8 cellular contexts compared by ENCODE assay signal in genomic region chr10:125521721-125522680, GRCh38.
DNase-seq lines count a peak whose midpoint lies in the region; ATAC-seq lines count a peak whose summit lies in the region.

No MANE protein-coding gene starts in this region.

- H3K4me3 ChIP-seq in H7 (ENCODE audit: insufficient read depth, low read depth, low read length): no peak overlapping the region

- no peaks in the 10 kb centered on the region for H3K36me3 ChIP-seq in H7 (replicated peaks; ENCODE audit: control insufficient read depth, insufficient read depth, low read length)

- no peaks in the 10 kb centered on the region for H3K27me3 ChIP-seq in H7 (ENCODE audit: control insufficient read depth, insufficient read depth, low read length)

- no peak for ATAC-seq in HG02623 (IDR thresholded peaks at IDR 0.05; ENCODE audit: unreplicated experiment)

- peak; percentile 26 for DNase-seq in SKM-1 treated with dmso at 0.1 percent for 144 hours (lab: John Stamatoyannopoulos, UW; ENCODE audit: unreplicated experiment)
- DNase-seq in SKM-1 (lab: John Stamatoyannopoulos, UW; ENCODE audit: unreplicated experiment): no peak
- DNase-seq in H7: peak; percentile 92
- peak; percentile 79 for DNase-seq in OCI-M1 (lab: John Stamatoyannopoulos, UW)
- peak; percentile 17 for DNase-seq in hepatic stellate cell (ENCODE audit: low spot score)
- no peak for DNase-seq in T-helper 9 cell
- no peak for DNase-seq in NCI-H446 treated with DMSO at 0.1 percent for 48 hours (lab: John Stamatoyannopoulos, UW)

Comparison
In these comparisons a context has a peak if more than half of its experiments do, and no peak if none do; other contexts are left out.
1. DNase-seq: peak in SKM-1 treated with dmso at 0.1 percent for 144 hours (single experiment), H7 (single experiment), OCI-M1 (single experiment) and hepatic stellate cell (single experiment); none in SKM-1 (single experiment), T-helper 9 cell (single experiment) and NCI-H446 treated with DMSO at 0.1 percent for 48 hours (single experiment).